Comparison of ENCODE assay signal across 29 cellular contexts in the genomic region with DNA sequence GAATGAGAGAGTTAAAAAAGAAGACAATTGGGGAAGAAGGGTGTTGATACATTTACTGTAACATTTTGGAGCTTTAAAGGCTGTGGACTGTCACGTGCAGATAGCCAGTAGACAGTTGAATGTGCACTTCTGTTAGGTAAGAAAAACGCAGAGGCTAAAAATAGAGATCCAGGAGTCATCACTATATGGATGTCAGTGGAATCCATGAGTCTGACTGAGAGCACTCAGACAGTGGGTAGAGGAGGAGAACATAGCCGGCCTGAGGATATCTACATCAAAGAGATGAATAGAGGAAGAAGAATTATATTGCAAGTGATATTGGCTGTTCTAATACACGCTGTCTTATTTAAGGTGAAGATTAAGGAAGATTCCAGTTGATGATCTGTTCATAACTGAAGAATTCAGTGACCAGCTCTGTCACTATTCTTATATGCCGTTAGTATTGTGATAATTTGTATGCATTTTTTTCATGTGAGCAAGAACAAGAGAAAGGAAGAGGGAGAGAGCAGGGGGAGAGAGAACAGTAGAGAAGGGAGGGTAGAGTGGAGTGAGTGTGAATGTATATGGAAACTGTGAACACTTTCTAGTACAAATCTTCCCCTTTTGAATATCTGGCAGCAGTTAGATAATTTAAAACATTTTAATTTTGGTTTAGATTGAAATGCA.
DNase-seq lines count a peak whose midpoint lies in the region; ATAC-seq and TF ChIP-seq lines count a peak whose summit lies in the region.
"Had no signal": no experiment of that assay in that cellular context is flagged by ENCODE, and none has a peak within 500 bp of the region (broad histone marks: within the 10 kb centered on the region; RNA-seq: fewer than 3 reads in every experiment).

No MANE protein-coding gene starts in this region.

- H3K79me2 ChIP-seq in smooth muscle cell (ENCODE audit: low read depth) = no peaks in the 10 kb centered on the region

- no peaks in the 10 kb centered on the region for H3K9me3 ChIP-seq in smooth muscle cell (replicated peaks; ENCODE audit: low read depth)
- H3K9me3 ChIP-seq: BE2C had no signal

- no peak overlapping the region for H3K4me2 ChIP-seq in smooth muscle cell
- H3K4me2 ChIP-seq: GM23338, KMS-11 had no signal

- H3K4me3 ChIP-seq in smooth muscle cell = no peak overlapping the region
- H3K4me3 ChIP-seq: GM23338 had no signal

- intact Hi-C loops in activated CD8-positive, alpha-beta T cell treated with anti-CD3 and anti-CD28 coated beads for 36 hours (cut with micrococcal nuclease) = no loop called here

- WGBS in smooth muscle cell (ENCODE audit: low lambda C conversion rate) = 56% methylated on average over 5 of the region's 5 CpGs

- H3F3A ChIP-seq in smooth muscle cell (ENCODE audit: low read depth) = no peaks in the 10 kb centered on the region

- no peaks in the 10 kb centered on the region for H3K4me1 ChIP-seq in smooth muscle cell (ENCODE audit: low read depth)
- H3K4me1 ChIP-seq: BE2C had no signal

- peak overlapping the region; percentile 42 for H3K27ac ChIP-seq in smooth muscle cell (ENCODE audit: low read depth)
- H3K27ac ChIP-seq: KMS-11, RWPE1 had no signal

- H3K9me3 Mint-ChIP-seq in activated CD8-positive, alpha-beta T cell treated with anti-CD3 and anti-CD28 coated beads for 36 hours = peaks cover 5% of the 10 kb centered on the region
- no peaks in the 10 kb centered on the region for H3K9me3 Mint-ChIP-seq in activated CD8-positive, alpha-beta T cell treated with anti-CD3 and anti-CD28 coated beads, Interleukin-2, amount 10 ng/mL, durations not matched to agents 7 days and 5 days (ENCODE audit: insufficient read depth)
- H3K9me3 Mint-ChIP-seq: CD8-positive, alpha-beta memory T cell; GM23338; H9 had no signal

- peak; percentile 27 for ATAC-seq in activated CD8-positive, alpha-beta T cell treated with anti-CD3 and anti-CD28 coated beads for 36 hours
- ATAC-seq in activated CD8-positive, alpha-beta T cell treated with anti-CD3 and anti-CD28 coated beads, Interleukin-2, amount 10 ng/mL, durations not matched to agents 7 days and 5 days = no peak
- ATAC-seq: GM23338, Panc1 had no signal

- H3K27ac Mint-ChIP-seq in activated CD8-positive, alpha-beta T cell treated with anti-CD3 and anti-CD28 coated beads for 36 hours = no peak overlapping the region
- no peak overlapping the region for H3K27ac Mint-ChIP-seq in activated CD8-positive, alpha-beta T cell treated with anti-CD3 and anti-CD28 coated beads, Interleukin-2, amount 10 ng/mL, durations not matched to agents 7 days and 5 days
- H3K27ac Mint-ChIP-seq: CD14-positive monocyte; CD8-positive, alpha-beta memory T cell; GM23338; H9; IgD-negative memory B cell had no signal

- H3K4me3 Mint-ChIP-seq in activated CD8-positive, alpha-beta T cell treated with anti-CD3 and anti-CD28 coated beads for 36 hours = no peak overlapping the region
- H3K4me3 Mint-ChIP-seq in activated CD8-positive, alpha-beta T cell treated with anti-CD3 and anti-CD28 coated beads, Interleukin-2, amount 10 ng/mL, durations not matched to agents 7 days and 5 days = no peak overlapping the region
- H3K4me3 Mint-ChIP-seq: CD14-positive monocyte; CD8-positive, alpha-beta memory T cell; GM23338; H9; IgD-negative memory B cell had no signal

- no peaks in the 10 kb centered on the region for H3K36me3 ChIP-seq in smooth muscle cell (ENCODE audit: low read depth)
- H3K36me3 ChIP-seq: BE2C had no signal

- no peak overlapping the region for H3K9ac ChIP-seq in smooth muscle cell (ENCODE audit: low read depth)
- H3K9ac ChIP-seq: KMS-11 had no signal

- H2AFZ ChIP-seq in smooth muscle cell (ENCODE audit: low read depth) = no peak overlapping the region
- H2AFZ ChIP-seq: GM23338 had no signal

- H3K27me3 ChIP-seq in smooth muscle cell (ENCODE audit: low read depth) = no peaks in the 10 kb centered on the region
- H3K27me3 ChIP-seq: BE2C had no signal

- H4K20me1 ChIP-seq in smooth muscle cell (ENCODE audit: low read depth) = no peaks in the 10 kb centered on the region

- POLR2A ChIA-PET in activated CD8-positive, alpha-beta T cell treated with anti-CD3 and anti-CD28 coated beads for 36 hours (lab: Charles Lee) = interaction anchor here (1.6 kb wide), 1 partner anchor 12 kb away, joined by 5 read pairs; no protein-coding TSS in a partner anchor
- POLR2A ChIA-PET in activated CD8-positive, alpha-beta T cell treated with anti-CD3 and anti-CD28 coated beads, Interleukin-2, amount 10 ng/mL, durations not matched to agents 7 days and 5 days (lab: Charles Lee) = no interaction called here

- CTCF ChIA-PET in activated CD8-positive, alpha-beta T cell treated with anti-CD3 and anti-CD28 coated beads for 36 hours (lab: Charles Lee) = no interaction called here
- CTCF ChIA-PET in activated CD8-positive, alpha-beta T cell treated with anti-CD3 and anti-CD28 coated beads, Interleukin-2, amount 10 ng/mL, durations not matched to agents 7 days and 5 days (lab: Charles Lee) = interaction anchor here (1.3 kb wide), 1 partner anchor 10 kb away, joined by 3 read pairs; no protein-coding TSS in a partner anchor

- H3K4me1 Mint-ChIP-seq in activated CD8-positive, alpha-beta T cell treated with anti-CD3 and anti-CD28 coated beads for 36 hours (ENCODE audit: low read depth) = peaks cover 11% of the 10 kb centered on the region
- H3K4me1 Mint-ChIP-seq in activated CD8-positive, alpha-beta T cell treated with anti-CD3 and anti-CD28 coated beads, Interleukin-2, amount 10 ng/mL, durations not matched to agents 7 days and 5 days (ENCODE audit: low read depth) = no peaks in the 10 kb centered on the region
- H3K4me1 Mint-ChIP-seq: CD8-positive, alpha-beta memory T cell; IgD-negative memory B cell had no signal

- H3K36me3 Mint-ChIP-seq in activated CD8-positive, alpha-beta T cell treated with anti-CD3 and anti-CD28 coated beads for 36 hours (ENCODE audit: low read depth) = peaks cover 13% of the 10 kb centered on the region
- H3K36me3 Mint-ChIP-seq in activated CD8-positive, alpha-beta T cell treated with anti-CD3 and anti-CD28 coated beads, Interleukin-2, amount 10 ng/mL, durations not matched to agents 7 days and 5 days (ENCODE audit: low read depth) = peaks cover 9% of the 10 kb centered on the region
- H3K36me3 Mint-ChIP-seq: CD14-positive monocyte, IgD-negative memory B cell had no signal

- H3K27me3 Mint-ChIP-seq in activated CD8-positive, alpha-beta T cell treated with anti-CD3 and anti-CD28 coated beads for 36 hours = no peaks in the 10 kb centered on the region
- H3K27me3 Mint-ChIP-seq in activated CD8-positive, alpha-beta T cell treated with anti-CD3 and anti-CD28 coated beads, Interleukin-2, amount 10 ng/mL, durations not matched to agents 7 days and 5 days (ENCODE audit: low read depth) = no peaks in the 10 kb centered on the region
- H3K27me3 Mint-ChIP-seq: CD8-positive, alpha-beta memory T cell; IgD-negative memory B cell had no signal

- no peak for DNase-seq in activated CD8-positive, alpha-beta T cell treated with anti-CD3 and anti-CD28 coated beads for 36 hours
- no peak for DNase-seq in activated CD8-positive, alpha-beta T cell treated with anti-CD3 and anti-CD28 coated beads, Interleukin-2, amount 10 ng/mL, durations not matched to agents 7 days and 5 days
- DNase-seq in EL (peak; percentile 11), SK-MEL-5 (ENCODE audit: low read depth, low spot score) (peak; percentile 23), smooth muscle cell (lab: John Stamatoyannopoulos, UW; ENCODE audit: unreplicated experiment) (no peak), COR-L47 (lab: John Stamatoyannopoulos, UW) (no peak), SKM-1 treated with dmso at 0.1 percent for 144 hours (lab: John Stamatoyannopoulos, UW; ENCODE audit: unreplicated experiment) (no peak)
- DNase-seq: 8988T; ACHN; BE2C; Calu3; CD8-positive, alpha-beta memory T cell; DMS153; DND-41; H9; MM.1S; NCI-H1048; NCI-H1417 treated with DMSO at 0.1 percent for 48 hours; NCI-H1694 treated with DMSO at 0.1 percent for 48 hours; NCI-H2081; NCI-H2227 treated with DMSO at 0.1 percent for 48 hours; NCI-H526 treated with DMSO at 0.1 percent for 48 hours; SHP77 had no signal

- TF ChIP-seq CTCF in activated CD8-positive, alpha-beta T cell treated with anti-CD3 and anti-CD28 coated beads for 36 hours (IDR thresholded peaks at IDR 0.05) = no peak
- no peak for TF ChIP-seq CTCF in smooth muscle cell (IDR thresholded peaks at IDR 0.05; ENCODE audit: borderline replicate concordance, insufficient read depth, poor library complexity, severe bottlenecking)

- in situ Hi-C loops in SK-MEL-5 (cut with HindIII; ENCODE audit: low pct_unique_long_range_greater_than_20kb, low sequenced_read_pairs) = no loop called here

Comparison
In these comparisons a context has a peak if more than half of its experiments do, and no peak if none do; other contexts are left out.
1. DNase-seq: peak in EL (single experiment) and SK-MEL-5 (single experiment); none in activated CD8-positive, alpha-beta T cell treated with anti-CD3 and anti-CD28 coated beads for 36 hours (single experiment), activated CD8-positive, alpha-beta T cell treated with anti-CD3 and anti-CD28 coated beads, Interleukin-2, amount 10 ng/mL, durations not matched to agents 7 days and 5 days (single experiment), smooth muscle cell (single experiment), COR-L47 (single experiment) and SKM-1 treated with dmso at 0.1 percent for 144 hours (single experiment).